1 cellular context compared by ENCODE assay signal in genomic region chr17:75856062-75856681, GRCh38.
TF ChIP-seq lines count a peak whose summit lies in the region.

No MANE protein-coding gene starts in this region.

TF ChIP-seq in GM12878, 131 proteins besides CTCF, POLR2A, EP300 and RAD21:
- TF ChIP-seq IKZF2 (IDR thresholded peaks at IDR 0.05) (peak; percentile 37 to 63; a peak in 2 of 4 replicates), MEF2B (IDR thresholded peaks at IDR 0.05; ENCODE audit: partially characterized antibody, poor library complexity, severe bottlenecking) (peak; percentile 9), GATAD2B (conservative IDR thresholded peaks at IDR 0.05; ENCODE audit: low read depth) (peak; percentile 78; the same call in 1 of the 2 replicates), MAX (IDR thresholded peaks at IDR 0.05; ENCODE audit: low read depth, low read length) (peak; percentile 7; the same call in 1 of the 2 replicates), SIN3A (IDR thresholded peaks at IDR 0.05; ENCODE audit: low read depth, low read length) (no peak), RUNX3 (IDR thresholded peaks at IDR 0.05; ENCODE audit: low read length) (peak; percentile 53; the same call in 1 of the 2 replicates), SMARCA5 (IDR thresholded peaks at IDR 0.05) (0 out of 2 replicates have a peak, but pooled peaks have one; percentile 58), ZBTB40 (IDR thresholded peaks at IDR 0.05; ENCODE audit: borderline replicate concordance) (0 out of 2 replicates have a peak, but pooled peaks have one; percentile 18), ZNF24 (IDR thresholded peaks at IDR 0.05) (no peak), TCF3 (IDR thresholded peaks at IDR 0.05; ENCODE audit: borderline replicate concordance, insufficient read depth, low read depth, low read length) (no peak), JUNB (IDR thresholded peaks at IDR 0.05) (peak; percentile 63), BHLHE40 (IDR thresholded peaks at IDR 0.05; ENCODE audit: borderline replicate concordance in 1 of 2, low read depth in 2 of 2, low read length in 1 of 2) (0 out of 4 replicates have a peak, but pooled peaks of 1 of the 2 experiments have one; percentile 1), TCF12 (IDR thresholded peaks at IDR 0.05; ENCODE audit: low read depth, low read length) (no peak), ESRRA (IDR thresholded peaks at IDR 0.05; ENCODE audit: low read length) (no peak)
